Comparison of ENCODE assay signal across 8 cellular contexts in the genomic region with DNA sequence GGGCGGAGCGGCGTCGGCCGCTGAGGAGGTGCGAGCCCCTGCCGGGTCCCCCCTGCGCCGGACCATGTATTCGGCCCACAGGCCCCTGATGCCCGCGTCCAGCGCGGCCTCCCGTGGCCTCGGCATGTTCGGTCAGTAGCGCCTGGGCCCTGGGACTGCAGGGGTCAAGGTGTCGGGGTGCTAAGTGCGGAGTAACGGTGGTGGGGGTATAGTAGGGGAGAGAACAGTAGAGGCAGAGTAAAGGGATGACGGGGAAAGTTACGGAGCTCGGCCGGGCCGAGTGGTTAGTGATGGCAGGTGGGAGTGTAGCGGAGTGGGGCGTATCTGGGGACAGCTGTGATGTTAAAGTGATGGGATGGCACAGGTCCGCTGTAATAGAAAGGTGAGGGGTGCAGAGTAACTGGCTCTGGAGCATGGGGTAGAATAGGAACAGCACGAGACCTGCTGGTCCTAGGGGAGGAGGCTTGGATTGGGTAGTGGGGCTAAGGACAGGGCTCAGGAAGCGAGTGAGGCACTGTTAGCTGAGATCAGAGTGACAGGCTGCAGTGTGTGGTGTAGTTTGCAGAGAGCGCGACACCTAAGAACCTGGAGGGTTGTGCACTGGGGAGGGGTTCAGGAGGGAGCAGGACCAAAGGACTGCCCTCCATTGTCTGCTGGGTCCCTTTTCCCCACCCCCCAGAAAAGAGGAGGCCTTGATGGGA. TPM values are rescaled to one million over a fixed set of nuclear protein-coding genes. Genes with fewer than 3 reads are reported as not detected.
A peak's percentile ranks its signal among the peaks of the same experiment; 100 is the strongest.
DNase-seq lines count a peak whose midpoint lies in the region; ATAC-seq and TF ChIP-seq lines count a peak whose summit lies in the region.

No MANE protein-coding gene starts in this region.

- H3K9me3 Mint-ChIP-seq in MCF 10A (ENCODE audit: unreplicated experiment) = no peaks in the 10 kb centered on the region

- peak overlapping the region; percentile 72 for H3K4me3 Mint-ChIP-seq in MCF 10A (ENCODE audit: unreplicated experiment)

- H3K4me3 ChIP-seq in GM12875 (ENCODE audit: low read depth, low read length) = peak overlapping the region; percentile 67
- peak overlapping the region; percentile 64 for H3K4me3 ChIP-seq in NB4 (ENCODE audit: low read depth, low read length)
- H3K4me3 ChIP-seq in lung = peak overlapping the region; percentile 46
- peak overlapping the region; percentile 61 for H3K4me3 ChIP-seq in upper lobe of right lung

- peaks cover 15% of the 10 kb centered on the region for H3K4me1 Mint-ChIP-seq in MCF 10A (ENCODE audit: insufficient read depth, unreplicated experiment)

- intact Hi-C loops in MCF 10A (cut with micrococcal nuclease) (no loop called here), upper lobe of right lung (cut with DNase I) (no loop called here)

- H3K9me3 ChIP-seq in lung (ENCODE audit: control insufficient read depth in 2 of 2, insufficient read depth in 1 of 2, low read length in 1 of 2) = no peaks in the 10 kb centered on the region
- no peaks in the 10 kb centered on the region for H3K9me3 ChIP-seq in upper lobe of right lung

- H3K27me3 ChIP-seq in lung (ENCODE audit: control insufficient read depth, insufficient read depth) (no peaks in the 10 kb centered on the region), upper lobe of right lung (no peaks in the 10 kb centered on the region)

- peaks cover 20 to 33% of the 10 kb centered on the region in 2 donors for H3K4me1 ChIP-seq in lung (ENCODE audit: control insufficient read depth in 2 of 2, insufficient read depth in 2 of 2, low read length in 2 of 2)
- H3K4me1 ChIP-seq in upper lobe of right lung = peaks cover 42% of the 10 kb centered on the region

- no peak for TF ChIP-seq POLR2A in NB4 (IDR thresholded peaks at IDR 0.05; ENCODE audit: extremely low read depth, insufficient read length)

- DNase-seq in NB4 (ENCODE audit: low read depth) (no peak), MCF 10A (ENCODE audit: unreplicated experiment) (no peak), lung (ENCODE audit: low spot score) (no peak), upper lobe of right lung (no peak), AML-193 (lab: John Stamatoyannopoulos, UW) (no peak)

- no peak for TF ChIP-seq CTCF in GM12875 (IDR thresholded peaks at IDR 0.05; ENCODE audit: borderline replicate concordance, insufficient read depth, low read depth, low read length)
- no peak for TF ChIP-seq CTCF in NB4 (IDR thresholded peaks at IDR 0.05; ENCODE audit: low read depth, low read length)
- no peak for TF ChIP-seq CTCF in MCF 10A (IDR thresholded peaks at IDR 0.05; ENCODE audit: unreplicated experiment)
- TF ChIP-seq CTCF in lung (IDR thresholded peaks at IDR 0.05; ENCODE audit: control extremely low read depth, extremely low read depth) = no peak
- no peak for TF ChIP-seq CTCF in upper lobe of right lung (IDR thresholded peaks at IDR 0.05)

- POLR2A ChIA-PET in MCF 10A (lab: Yijun Ruan, JAX) = interaction anchor here (0.6 to 1.7 kb wide), 7 partner anchors 9 to 41 kb away, joined by 3 to 11 read pairs (median 3); a partner anchor contains a TSS

- 3% methylated on average over 32 to 33 of the region's 33 CpGs for WGBS in lung, 2 donors

- BruUV-seq in MCF 10A (replicated peaks; lab: Mats Ljungman, UMichigan) = no TSS peak

- H3K27ac Mint-ChIP-seq in MCF 10A (ENCODE audit: low read depth, unreplicated experiment) = peak overlapping the region; percentile 59

- H3K36me3 ChIP-seq in lung (ENCODE audit: control insufficient read depth in 2 of 2, insufficient read depth in 2 of 2, low read length in 2 of 2) (peaks cover 4 to 31% of the 10 kb centered on the region in 2 donors), upper lobe of right lung (peaks cover 31% of the 10 kb centered on the region)

- peaks cover 21% of the 10 kb centered on the region for H3K36me3 Mint-ChIP-seq in MCF 10A (ENCODE audit: insufficient read depth, unreplicated experiment)

- H3K27ac ChIP-seq in lung (ENCODE audit: low read depth in 1 of 2, low read length in 1 of 2) (peak overlapping the region; percentile 47 to 50), upper lobe of right lung (peak overlapping the region; percentile 42)

- ATAC-seq in lung (ENCODE audit: insufficient read depth, low FRiP score) (no peak), upper lobe of right lung (no peak), GM18858 (IDR thresholded peaks at IDR 0.05; ENCODE audit: unreplicated experiment) (no peak), esophagus mucosa (no peak)

- H3K27me3 Mint-ChIP-seq in MCF 10A (ENCODE audit: insufficient read depth, unreplicated experiment) = no peaks in the 10 kb centered on the region

- CTCF ChIA-PET in MCF 10A (lab: Yijun Ruan, JAX) = interaction anchor here (0.6 to 1.2 kb wide), 3 partner anchors 11 to 63 kb away, joined by 3 to 10 read pairs (median 3); no protein-coding TSS in a partner anchor

RNA-seq across cellular contexts. Expression of a gene that starts 15.7 kb away (rescaled TPM):
- 66.9 and 67.9 TPM in 2 replicates for total RNA-seq in MCF 10A (2022)
- 10 to 100 TPM; 31.2 to 84.5 TPM for total RNA-seq in lung
- polyA plus RNA-seq in lung = 10 to 100 TPM; 38.2 to 43.0 TPM
- 76.7 TPM for total RNA-seq in upper lobe of right lung
- 31.4 TPM for total RNA-seq in esophagus mucosa

RNA-seq across cellular contexts. Expression of a gene that starts 17.1 kb away (rescaled TPM):
- 0.30 and 0.64 TPM in 2 replicates for total RNA-seq in MCF 10A (2022)
- total RNA-seq in lung = 1 to 10 TPM in 1 of 2 donors, under 1 TPM in 1; 0.23 to 1.0 TPM
- under 1 TPM; 0.63 to 0.92 TPM for polyA plus RNA-seq in lung
- total RNA-seq in upper lobe of right lung = 0.52 TPM
- total RNA-seq in esophagus mucosa = 0.84 TPM

RNA-seq across cellular contexts. Expression of a gene that starts 17.6 kb away (rescaled TPM):
- total RNA-seq in MCF 10A (2022) = 9.5 and 30.6 TPM in 2 replicates
- total RNA-seq in lung = 10 to 100 TPM; 30.1 to 30.6 TPM
- 10 to 100 TPM; 27.2 to 33.0 TPM for polyA plus RNA-seq in lung
- total RNA-seq in upper lobe of right lung = 13.2 TPM
- total RNA-seq in esophagus mucosa = 32.5 TPM

RNA-seq across cellular contexts. Expression of a gene that starts 28.3 kb away (rescaled TPM):
- total RNA-seq in MCF 10A (2022) (not detected in 2 replicates), lung (under 1 TPM in 1 of 2 donors, not detected in 1; 0.95 TPM), upper lobe of right lung (0.35 TPM), esophagus mucosa (0.20 TPM)
- under 1 TPM; 0.12 to 0.40 TPM for polyA plus RNA-seq in lung

RNA-seq across cellular contexts. Expression of a gene that starts 29.9 kb away (rescaled TPM):
- 27.8 and 35.1 TPM in 2 replicates for total RNA-seq in MCF 10A (2022)
- 10 to 100 TPM; 24.2 to 53.6 TPM for total RNA-seq in lung
- 10 to 100 TPM; 35.2 to 50.8 TPM for polyA plus RNA-seq in lung
- total RNA-seq in upper lobe of right lung = 53.9 TPM
- total RNA-seq in esophagus mucosa = 21.5 TPM
